34 cellular contexts compared by ENCODE assay signal in genomic region chr3:13542142-13542541, GRCh38. TPM values are rescaled to one million over a fixed set of nuclear protein-coding genes. Genes with fewer than 3 reads are reported as not detected.
"Had no signal": no experiment of that assay in that cellular context is flagged by ENCODE, and none has a peak within 500 bp of the region (broad histone marks: within the 10 kb centered on the region; RNA-seq: fewer than 3 reads in every experiment).

No MANE protein-coding gene starts in this region.

- ATAC-seq: activated CD8-positive, alpha-beta T cell treated with anti-CD3 and anti-CD28 coated beads for 36 hours; activated naive CD4-positive, alpha-beta T cell treated with anti-CD3 and anti-CD28 coated beads, Interleukin-2, amount 50 U/mL, for 72 hours; activated T-cell treated with anti-CD3 and anti-CD28 coated beads, Interleukin-2, amount 50 U/mL, for 4 hours; activated T-cell treated with anti-CD3 and anti-CD28 coated beads, Interleukin-2, amount 50 U/mL, for 72 hours; activated T-helper 17 cell treated with anti-CD3 and anti-CD28 coated beads, Interleukin-2, amount 50 U/mL, for 72 hours had no signal

- DNase-seq: activated B cell treated with CpG ODN at 0.5 μM for 24 hours; activated CD4-positive, alpha-beta memory T cell treated with anti-CD3 and anti-CD28 coated beads for 36 hours; activated CD4-positive, alpha-beta T cell treated with anti-CD3 and anti-CD28 coated beads for 4 hours; activated CD4-positive, alpha-beta T cell treated with anti-CD3 and anti-CD28 coated beads, Interleukin-2, amount 10 ng/mL, durations not matched to agents 24 days and 14 days; activated CD4-positive, alpha-beta T cell treated with anti-CD3 and anti-CD28 coated beads, Interleukin-2, amount 50 U/mL, for 1 hour; activated CD4-positive, alpha-beta T cell treated with anti-CD3 and anti-CD28 coated beads, Interleukin-2, amount 50 U/mL, for 4 hours; activated CD4-positive, CD25-positive, alpha-beta regulatory T cell treated with anti-CD3 and anti-CD28 coated beads, Interleukin-2, amount 50 U/mL, for 72 hours; activated CD8-positive, alpha-beta memory T cell treated with anti-CD3 and anti-CD28 coated beads, Interleukin-2, amount 50 U/mL, for 4 hours; activated CD8-positive, alpha-beta T cell treated with anti-CD3 and anti-CD28 coated beads for 36 hours; activated effector memory CD4-positive, alpha-beta T cell treated with anti-CD3 and anti-CD28 coated beads, Interleukin-2, amount 50 U/mL, for 16 hours; activated gamma-delta T cell treated with Interleukin-2 at 50 U/mL for 16 hours; activated naive CD4-positive, alpha-beta T cell; activated naive CD4-positive, alpha-beta T cell treated with anti-CD3 and anti-CD28 coated beads for 36 hours; activated naive CD4-positive, alpha-beta T cell treated with anti-CD3 and anti-CD28 coated beads, Interleukin-2, amount 50 U/mL, for 16 hours; activated naive CD8-positive, alpha-beta T cell treated with anti-CD3 and anti-CD28 coated beads for 36 hours; activated T-cell treated with anti-CD3 and anti-CD28 coated beads for 4 hours; activated T-cell treated with anti-CD3 and anti-CD28 coated beads, Interleukin-2, amount 50 U/mL, for 1 hour; activated T-cell treated with anti-CD3 and anti-CD28 coated beads, Interleukin-2, amount 50 U/mL, for 4 hours; activated T-cell treated with anti-CD3 and anti-CD28 coated beads, Interleukin-2, amount 50 U/mL, for 72 hours; adrenal gland; amniotic stem cell; aorta; caudate nucleus; cerebellar nuclear complex; T-helper 1 cell; T-helper 2 cell; T-helper 9 cell had no signal

- H3K27ac ChIP-seq: adrenal gland, cardiac muscle cell, VCaP had no signal

- H3K4me1 ChIP-seq: adrenal gland had no signal

- H3K9me3 ChIP-seq: adrenal gland had no signal

- H3K36me3 ChIP-seq: adrenal gland, cardiac muscle cell had no signal

- H3K4me3 ChIP-seq: adrenal gland, cardiac muscle cell had no signal

- FAIRE-seq: bronchial epithelial cell, TTC549 had no signal

- H3K27me3 ChIP-seq: adrenal gland, cardiac muscle cell had no signal

RNA-seq across cellular contexts. Expression of gene FBLN2, which starts 6.8 kb away (rescaled TPM):
- total RNA-seq: activated CD4-positive, alpha-beta memory T cell treated with anti-CD3 and anti-CD28 coated beads for 36 hours; activated CD4-positive, alpha-beta T cell treated with anti-CD3 and anti-CD28 coated beads, Interleukin-2, amount 10 ng/mL, durations not matched to agents 24 days and 14 days; activated naive CD4-positive, alpha-beta T cell treated with anti-CD3 and anti-CD28 coated beads for 36 hours; activated naive CD4-positive, alpha-beta T cell treated with anti-CD3 and anti-CD28 coated beads, Interleukin-2, amount 50 U/mL, for 72 hours; activated T-helper 1 cell treated with anti-CD3 and anti-CD28 coated beads, Interleukin-12 subunit alpha, Interleukin-12 subunit beta, Interleukin-2, Interleukin-4 antibody, amounts not matched to agents 30 ng/mL and 10 ng/mL and 1 ng/mL, durations not matched to agents 14 hours and 24 hours and 36 hours had no signal
